ENCODE assay signal across 13 cellular contexts in the genomic region with DNA sequence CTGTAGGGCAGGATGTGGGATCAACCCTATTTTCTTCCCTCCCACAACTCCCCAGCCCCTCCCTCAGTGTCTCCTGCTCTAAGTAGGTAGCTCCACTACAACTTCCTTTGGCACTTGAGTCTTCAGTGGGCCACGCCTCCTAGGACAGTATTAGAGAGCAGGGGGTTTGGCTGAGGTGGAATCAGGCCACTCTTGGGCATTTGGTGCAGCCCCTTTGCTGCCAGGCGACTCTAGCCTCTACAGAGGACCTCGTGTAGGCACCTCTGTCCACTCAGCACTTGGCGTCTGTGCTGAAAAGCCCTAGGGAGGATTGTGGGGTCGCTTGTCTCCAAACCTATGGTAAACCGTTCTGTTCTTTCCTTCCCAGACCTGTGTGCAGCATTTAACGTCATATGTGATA. TPM values are rescaled to one million over a fixed set of nuclear protein-coding genes. Genes with fewer than 3 reads are reported as not detected.
DNase-seq lines count a peak whose midpoint lies in the region; ATAC-seq and TF ChIP-seq lines count a peak whose summit lies in the region.
"Had no signal": no experiment of that assay in that cellular context is flagged by ENCODE, and none has a peak within 500 bp of the region (broad histone marks: within the 10 kb centered on the region; RNA-seq: fewer than 3 reads in every experiment).

No MANE protein-coding gene starts in this region.

- H3K36me3 ChIP-seq in CD4-positive, alpha-beta memory T cell (ENCODE audit: insufficient read depth, low read length) = peaks cover 32% of the 10 kb centered on the region
- peaks cover 37% of the 10 kb centered on the region for H3K36me3 ChIP-seq in HUES6 (ENCODE audit: control insufficient read depth, insufficient read depth, low read length)

- peak overlapping the region; percentile 85 to 100 (median 98) for H3K27ac Mint-ChIP-seq in CD4-positive, alpha-beta memory T cell
- peak overlapping the region; percentile 80 for H3K27ac Mint-ChIP-seq in activated naive CD8-positive, alpha-beta T cell treated with anti-CD3 and anti-CD28 coated beads, Interleukin-2, amount 50 U/mL, for 24 hours
- H3K27ac Mint-ChIP-seq in naive thymus-derived CD8-positive, alpha-beta T cell = peak overlapping the region; percentile 53 to 98 (median 90)

- intact Hi-C loops in CD4-positive, alpha-beta memory T cell (cut with micrococcal nuclease) = no loop called here

- peak in 3 of 5 donors; percentile 8 to 18 (median 17) for DNase-seq in CD4-positive, alpha-beta memory T cell
- no peak for DNase-seq in activated naive CD8-positive, alpha-beta T cell treated with anti-CD3 and anti-CD28 coated beads, Interleukin-2, amount 50 U/mL, for 24 hours
- no peak for DNase-seq in naive thymus-derived CD8-positive, alpha-beta T cell
- DNase-seq in NCI-H774 (lab: John Stamatoyannopoulos, UW) = no peak
- no peak for DNase-seq in RWPE1 (ENCODE audit: low spot score)
- DNase-seq: activated CD8-positive, alpha-beta memory T cell treated with anti-CD3 and anti-CD28 coated beads for 24 hours; effector CD8-positive, alpha-beta T cell; NCI-H1105 treated with DMSO at 0.1 percent for 48 hours; retina; stimulated activated CD4-positive, alpha-beta T cell treated with anti-CD3 and anti-CD28 coated beads, Interleukin-4, amount 100 ng/mL, for 24 hours; stimulated activated naive CD4-positive, alpha-beta T cell had no signal

- TF ChIP-seq CTCF in RWPE1 (conservative IDR thresholded peaks at IDR 0.05; ENCODE audit: low read depth) = no peak

- H3K27ac ChIP-seq in CD4-positive, alpha-beta memory T cell (ENCODE audit: low read depth, low read length) = peak overlapping the region; percentile 95
- no peak overlapping the region; the same call in 1 of the 2 replicates for H3K27ac ChIP-seq in HUES6 (ENCODE audit: low read depth, low read length)
- H3K27ac ChIP-seq in RWPE1 = no peak overlapping the region; the same call in 1 of the 2 replicates

- H3K4me1 ChIP-seq in CD4-positive, alpha-beta memory T cell (ENCODE audit: insufficient read depth, low read length) = peaks cover 48% of the 10 kb centered on the region
- peaks cover 38% of the 10 kb centered on the region for H3K4me1 ChIP-seq in HUES6 (ENCODE audit: control insufficient read depth, insufficient read depth, low read length)

- POLR2A ChIA-PET in CD4-positive, alpha-beta memory T cell (lab: Charles Lee; ENCODE audit: partially characterized antibody) = no interaction called here
- POLR2A ChIA-PET in naive thymus-derived CD8-positive, alpha-beta T cell (lab: Charles Lee) = no interaction called here
- POLR2A ChIA-PET in RWPE1 (lab: Yijun Ruan, JAX; ENCODE audit: low non-redundant PET) = interaction anchor here (1.5 kb wide), 1 partner anchor 64 kb away, joined by 4 read pairs; no protein-coding TSS in a partner anchor

- no peaks in the 10 kb centered on the region for H3K9me3 ChIP-seq in CD4-positive, alpha-beta memory T cell (ENCODE audit: control insufficient read depth in 1 of 2, low read length in 2 of 2)
- H3K9me3 ChIP-seq in HUES6 (ENCODE audit: control insufficient read depth, insufficient read depth, low read depth, low read length) = no peaks in the 10 kb centered on the region

- peak overlapping the region; percentile 60 to 97 (median 94) for H3K4me3 Mint-ChIP-seq in CD4-positive, alpha-beta memory T cell
- peak overlapping the region; percentile 90 for H3K4me3 Mint-ChIP-seq in activated naive CD8-positive, alpha-beta T cell treated with anti-CD3 and anti-CD28 coated beads, Interleukin-2, amount 50 U/mL, for 24 hours
- H3K4me3 Mint-ChIP-seq in naive thymus-derived CD8-positive, alpha-beta T cell = peak overlapping the region in 9 of 10 donors; percentile 52 to 98 (median 97)

- peak overlapping the region; percentile 35 for H3K9ac ChIP-seq in HUES6 (ENCODE audit: low read length)

- H3K27me3 Mint-ChIP-seq in CD4-positive, alpha-beta memory T cell = no peaks in the 10 kb centered on the region
- H3K27me3 Mint-ChIP-seq in activated naive CD8-positive, alpha-beta T cell treated with anti-CD3 and anti-CD28 coated beads, Interleukin-2, amount 50 U/mL, for 24 hours = no peaks in the 10 kb centered on the region
- no peaks in the 10 kb centered on the region for H3K27me3 Mint-ChIP-seq in naive thymus-derived CD8-positive, alpha-beta T cell

- CTCF ChIA-PET in CD4-positive, alpha-beta memory T cell (lab: Charles Lee; ENCODE audit: partially characterized antibody) = interaction anchor here (1.8 to 1.9 kb wide), 2 partner anchors 10 to 65 kb away, joined by 4 to 5 read pairs; no protein-coding TSS in a partner anchor
- CTCF ChIA-PET in RWPE1 (lab: Yijun Ruan, JAX) = no interaction called here

- peaks cover 33 to 71% (median 51%) of the 10 kb centered on the region in 4 donors for H3K4me1 Mint-ChIP-seq in CD4-positive, alpha-beta memory T cell
- peaks cover 54% of the 10 kb centered on the region for H3K4me1 Mint-ChIP-seq in activated naive CD8-positive, alpha-beta T cell treated with anti-CD3 and anti-CD28 coated beads, Interleukin-2, amount 50 U/mL, for 24 hours
- H3K4me1 Mint-ChIP-seq in naive thymus-derived CD8-positive, alpha-beta T cell = peaks cover 29 to 64% (median 62%) of the 10 kb centered on the region in 4 donors

- H3K4me3 ChIP-seq in CD4-positive, alpha-beta memory T cell (ENCODE audit: low read length in 2 of 2) = no peak overlapping the region
- no peak overlapping the region for H3K4me3 ChIP-seq in HUES6 (ENCODE audit: low read depth, low read length)

- H3K9me3 Mint-ChIP-seq in CD4-positive, alpha-beta memory T cell = no peaks in the 10 kb centered on the region
- H3K9me3 Mint-ChIP-seq in activated naive CD8-positive, alpha-beta T cell treated with anti-CD3 and anti-CD28 coated beads, Interleukin-2, amount 50 U/mL, for 24 hours = no peaks in the 10 kb centered on the region
- no peaks in the 10 kb centered on the region for H3K9me3 Mint-ChIP-seq in naive thymus-derived CD8-positive, alpha-beta T cell

- H3K36me3 Mint-ChIP-seq in CD4-positive, alpha-beta memory T cell = peaks cover 34 to 60% of the 10 kb centered on the region in 2 donors
- peaks cover 47% of the 10 kb centered on the region for H3K36me3 Mint-ChIP-seq in activated naive CD8-positive, alpha-beta T cell treated with anti-CD3 and anti-CD28 coated beads, Interleukin-2, amount 50 U/mL, for 24 hours (ENCODE audit: low read depth)
- H3K36me3 Mint-ChIP-seq in naive thymus-derived CD8-positive, alpha-beta T cell = peaks cover 0 to 59% (median 11%) of the 10 kb centered on the region in 3 donors

- ATAC-seq in activated naive CD8-positive, alpha-beta T cell treated with anti-CD3 and anti-CD28 coated beads, Interleukin-2, amount 50 U/mL, for 24 hours = no peak
- ATAC-seq in naive thymus-derived CD8-positive, alpha-beta T cell = no peak
- no peak for ATAC-seq in GM18870 (IDR thresholded peaks at IDR 0.05; ENCODE audit: unreplicated experiment)

- H3K27me3 ChIP-seq in CD4-positive, alpha-beta memory T cell (ENCODE audit: insufficient read depth, low read length) = no peaks in the 10 kb centered on the region
- no peaks in the 10 kb centered on the region for H3K27me3 ChIP-seq in HUES6 (ENCODE audit: control insufficient read depth, insufficient read depth, low read length)

RNA-seq across cellular contexts. Expression of gene FADD, which starts 2.7 kb away (rescaled TPM):
- total RNA-seq in CD4-positive, alpha-beta memory T cell = 10 to 100 TPM; 43.6 to 48.0 TPM
- polyA plus RNA-seq in CD4-positive, alpha-beta memory T cell = 10 to 100 TPM; 19.2 to 24.7 TPM
- 10 to 100 TPM; 34.7 to 37.8 TPM for total RNA-seq in naive thymus-derived CD8-positive, alpha-beta T cell
- 10 to 100 TPM in 1 of 3 donors, 1 to 10 TPM in 2; 7.2 to 19.3 (median 8.4) TPM for polyA plus RNA-seq in naive thymus-derived CD8-positive, alpha-beta T cell

Comparison
In these comparisons a context has a peak if more than half of its experiments do, and no peak if none do; other contexts are left out.
1. DNase-seq: peak in CD4-positive, alpha-beta memory T cell (3 of 5); none in activated naive CD8-positive, alpha-beta T cell treated with anti-CD3 and anti-CD28 coated beads, Interleukin-2, amount 50 U/mL, for 24 hours (single experiment), naive thymus-derived CD8-positive, alpha-beta T cell (0 of 10), NCI-H774 (single experiment) and RWPE1 (single experiment).
2. Peak in every context shown above with its lines, with median percentiles within 50 percentile points of each other: H3K27ac Mint-ChIP-seq and H3K4me3 Mint-ChIP-seq.